26 cellular contexts compared by ENCODE assay signal in the genomic region with DNA sequence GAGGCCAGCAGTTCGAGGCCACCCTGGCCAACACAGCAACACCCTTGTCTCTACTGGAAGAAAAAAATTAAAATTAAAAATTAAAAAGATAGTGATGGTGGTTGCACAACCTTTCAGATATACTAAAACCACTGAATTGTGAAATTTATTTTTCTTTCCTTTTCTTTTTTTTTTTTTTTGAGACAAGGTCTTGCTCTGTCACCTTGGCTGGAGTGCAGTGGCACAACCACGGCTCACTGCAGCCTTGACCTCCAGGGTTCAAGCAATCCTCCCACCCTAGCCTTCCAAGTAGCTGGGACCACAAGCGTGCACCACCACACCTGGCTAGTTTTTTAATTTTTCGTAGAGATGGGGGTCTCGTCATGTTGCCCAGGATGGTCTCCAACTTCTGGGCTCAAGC.
"Had no signal": no experiment of that assay in that cellular context is flagged by ENCODE, and none has a peak within 500 bp of the region (broad histone marks: within the 10 kb centered on the region; RNA-seq: fewer than 3 reads in every experiment).

No MANE protein-coding gene starts in this region.

- DNase-seq: effector CD8-positive, alpha-beta T cell; endodermal cell; foreskin keratinocyte; heart left ventricle; kidney; naive thymus-derived CD4-positive, alpha-beta T cell; nucleus accumbens; small intestine; stimulated activated CD4-positive, alpha-beta T cell treated with anti-CD3 and anti-CD28 coated beads, Interleukin-15, amount 100 ng/mL, for 24 hours; stimulated activated CD4-positive, alpha-beta T cell treated with anti-CD3 and anti-CD28 coated beads, Interleukin-2, amount 100 ng/mL, for 48 hours; stimulated activated naive B cell treated with anti-CD40 and anti-IgM and Interleukin-4, amounts not matched to agents 10 μg/mL and 1 μg/mL and 100 μg/mL, for 72 hours; upper lobe of left lung; uterus had no signal

- H3K9me3 ChIP-seq: prostate gland, uterus had no signal

- H3K27ac Mint-ChIP-seq: endodermal cell; memory B cell; naive thymus-derived CD4-positive, alpha-beta T cell; nephron; stimulated activated naive B cell treated with anti-CD40 and anti-IgM and Interleukin-4, amounts not matched to agents 10 μg/mL and 1 μg/mL and 100 μg/mL, for 72 hours; stimulated activated naive CD8-positive, alpha-beta T cell treated with anti-CD3 and anti-CD28 coated beads, Interleukin-15, Interleukin-2, amounts not matched to agents 100 ng/mL and 50 ng/mL, for 24 hours had no signal

- H3K4me1 ChIP-seq: foreskin keratinocyte, gastroesophageal sphincter, heart left ventricle, prostate gland, right atrium auricular region, tibial nerve, upper lobe of left lung, uterus had no signal

- H3K36me3 ChIP-seq: prostate gland, right atrium auricular region, thoracic aorta, uterus had no signal

- H2AFZ ChIP-seq: hepatocyte had no signal

- H3K4me1 Mint-ChIP-seq: memory B cell; naive thymus-derived CD4-positive, alpha-beta T cell; nephron; stimulated activated naive B cell treated with anti-CD40 and anti-IgM and Interleukin-4, amounts not matched to agents 10 μg/mL and 1 μg/mL and 100 μg/mL, for 72 hours had no signal

- H3K27me3 Mint-ChIP-seq: memory B cell; naive thymus-derived CD4-positive, alpha-beta T cell; stimulated activated naive B cell treated with anti-CD40 and anti-IgM and Interleukin-4, amounts not matched to agents 10 μg/mL and 1 μg/mL and 100 μg/mL, for 72 hours; stimulated activated naive CD8-positive, alpha-beta T cell treated with anti-CD3 and anti-CD28 coated beads, Interleukin-15, Interleukin-2, amounts not matched to agents 100 ng/mL and 50 ng/mL, for 24 hours had no signal

- H3K9me3 Mint-ChIP-seq: memory B cell had no signal

- ATAC-seq: esophagus mucosa; foreskin keratinocyte; gastroesophageal sphincter; heart left ventricle; left lobe of liver; naive thymus-derived CD4-positive, alpha-beta T cell; stimulated activated naive B cell treated with anti-CD40 and anti-IgM and Interleukin-4, amounts not matched to agents 10 μg/mL and 1 μg/mL and 100 μg/mL, for 72 hours had no signal

- H3K4me2 ChIP-seq: hepatocyte had no signal

- H3K27ac ChIP-seq: epithelial cell of prostate, foreskin keratinocyte, gastroesophageal sphincter, heart left ventricle, hepatocyte, prostate gland, right atrium auricular region, thoracic aorta, tibial nerve, upper lobe of left lung, uterus had no signal

- H3K27me3 ChIP-seq: foreskin keratinocyte, gastroesophageal sphincter, heart left ventricle, hepatocyte, right atrium auricular region, tibial nerve, upper lobe of left lung, uterus had no signal

- H3K4me3 ChIP-seq: gastroesophageal sphincter, heart left ventricle, hepatocyte, lung, prostate gland, right atrium auricular region, thoracic aorta, tibial nerve, upper lobe of left lung, uterus had no signal

- H3K79me2 ChIP-seq: hepatocyte had no signal

- H3K4me3 Mint-ChIP-seq: endodermal cell; memory B cell; naive thymus-derived CD4-positive, alpha-beta T cell; nephron; stimulated activated naive B cell treated with anti-CD40 and anti-IgM and Interleukin-4, amounts not matched to agents 10 μg/mL and 1 μg/mL and 100 μg/mL, for 72 hours; stimulated activated naive CD8-positive, alpha-beta T cell treated with anti-CD3 and anti-CD28 coated beads, Interleukin-15, Interleukin-2, amounts not matched to agents 100 ng/mL and 50 ng/mL, for 24 hours had no signal
